Comparison of ENCODE assay signal across 2 cellular contexts in genomic region chr7:54477083-54477482, GRCh38.
TF ChIP-seq lines count a peak whose summit lies in the region.

No MANE protein-coding gene starts in this region.

TF ChIP-seq in SK-N-SH, 30 proteins besides CTCF, POLR2A, EP300 and RAD21 (continued from another document):
- TF ChIP-seq, protein P1, sequence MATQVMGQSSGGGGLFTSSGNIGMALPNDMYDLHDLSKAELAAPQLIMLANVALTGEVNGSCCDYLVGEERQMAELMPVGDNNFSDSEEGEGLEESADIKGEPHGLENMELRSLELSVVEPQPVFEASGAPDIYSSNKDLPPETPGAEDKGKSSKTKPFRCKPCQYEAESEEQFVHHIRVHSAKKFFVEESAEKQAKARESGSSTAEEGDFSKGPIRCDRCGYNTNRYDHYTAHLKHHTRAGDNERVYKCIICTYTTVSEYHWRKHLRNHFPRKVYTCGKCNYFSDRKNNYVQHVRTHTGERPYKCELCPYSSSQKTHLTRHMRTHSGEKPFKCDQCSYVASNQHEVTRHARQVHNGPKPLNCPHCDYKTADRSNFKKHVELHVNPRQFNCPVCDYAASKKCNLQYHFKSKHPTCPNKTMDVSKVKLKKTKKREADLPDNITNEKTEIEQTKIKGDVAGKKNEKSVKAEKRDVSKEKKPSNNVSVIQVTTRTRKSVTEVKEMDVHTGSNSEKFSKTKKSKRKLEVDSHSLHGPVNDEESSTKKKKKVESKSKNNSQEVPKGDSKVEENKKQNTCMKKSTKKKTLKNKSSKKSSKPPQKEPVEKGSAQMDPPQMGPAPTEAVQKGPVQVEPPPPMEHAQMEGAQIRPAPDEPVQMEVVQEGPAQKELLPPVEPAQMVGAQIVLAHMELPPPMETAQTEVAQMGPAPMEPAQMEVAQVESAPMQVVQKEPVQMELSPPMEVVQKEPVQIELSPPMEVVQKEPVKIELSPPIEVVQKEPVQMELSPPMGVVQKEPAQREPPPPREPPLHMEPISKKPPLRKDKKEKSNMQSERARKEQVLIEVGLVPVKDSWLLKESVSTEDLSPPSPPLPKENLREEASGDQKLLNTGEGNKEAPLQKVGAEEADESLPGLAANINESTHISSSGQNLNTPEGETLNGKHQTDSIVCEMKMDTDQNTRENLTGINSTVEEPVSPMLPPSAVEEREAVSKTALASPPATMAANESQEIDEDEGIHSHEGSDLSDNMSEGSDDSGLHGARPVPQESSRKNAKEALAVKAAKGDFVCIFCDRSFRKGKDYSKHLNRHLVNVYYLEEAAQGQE (IDR thresholded peaks at IDR 0.05; ENCODE audit: low read depth, low read length) = no peak
- TF ChIP-seq, protein P2, sequence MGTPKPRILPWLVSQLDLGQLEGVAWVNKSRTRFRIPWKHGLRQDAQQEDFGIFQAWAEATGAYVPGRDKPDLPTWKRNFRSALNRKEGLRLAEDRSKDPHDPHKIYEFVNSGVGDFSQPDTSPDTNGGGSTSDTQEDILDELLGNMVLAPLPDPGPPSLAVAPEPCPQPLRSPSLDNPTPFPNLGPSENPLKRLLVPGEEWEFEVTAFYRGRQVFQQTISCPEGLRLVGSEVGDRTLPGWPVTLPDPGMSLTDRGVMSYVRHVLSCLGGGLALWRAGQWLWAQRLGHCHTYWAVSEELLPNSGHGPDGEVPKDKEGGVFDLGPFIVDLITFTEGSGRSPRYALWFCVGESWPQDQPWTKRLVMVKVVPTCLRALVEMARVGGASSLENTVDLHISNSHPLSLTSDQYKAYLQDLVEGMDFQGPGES (IDR thresholded peaks at IDR 0.05; ENCODE audit: low read depth, low read length) = no peak
- no peak for TF ChIP-seq YY1 (IDR thresholded peaks at IDR 0.05; ENCODE audit: low read depth)

TF ChIP-seq in SK-N-SH treated with all-trans-retinoic acid at 6 μM for 48 hours, 23 proteins besides CTCF, POLR2A, EP300 and RAD21 (continued from another document):
- TF ChIP-seq SNAI2 (CRISPR knock-in tag; IDR thresholded peaks at IDR 0.05) (no peak), ARNTL (CRISPR knock-in tag; IDR thresholded peaks at IDR 0.05; ENCODE audit: borderline replicate concordance, low read depth) (no peak), ISL1 (CRISPR knock-in tag; IDR thresholded peaks at IDR 0.05) (no peak), RARB (CRISPR knock-in tag; IDR thresholded peaks at IDR 0.05) (no peak), BACH2 (CRISPR knock-in tag; IDR thresholded peaks at IDR 0.05; ENCODE audit: borderline replicate concordance) (no peak), ZNF565 (CRISPR knock-in tag; conservative IDR thresholded peaks at IDR 0.05; ENCODE audit: low read depth) (no peak), TOX (CRISPR knock-in tag; IDR thresholded peaks at IDR 0.05; ENCODE audit: borderline replicate concordance) (no peak), CSDC2 (CRISPR knock-in tag; IDR thresholded peaks at IDR 0.05) (no peak), TCF4 (CRISPR knock-in tag; IDR thresholded peaks at IDR 0.05; ENCODE audit: borderline replicate concordance) (no peak), ZC3H10 (CRISPR knock-in tag; IDR thresholded peaks at IDR 0.05) (no peak), ZNF8 (CRISPR knock-in tag; IDR thresholded peaks at IDR 0.05) (no peak), ZFP3 (CRISPR knock-in tag; IDR thresholded peaks at IDR 0.05) (no peak)
- TF ChIP-seq, protein P3, sequence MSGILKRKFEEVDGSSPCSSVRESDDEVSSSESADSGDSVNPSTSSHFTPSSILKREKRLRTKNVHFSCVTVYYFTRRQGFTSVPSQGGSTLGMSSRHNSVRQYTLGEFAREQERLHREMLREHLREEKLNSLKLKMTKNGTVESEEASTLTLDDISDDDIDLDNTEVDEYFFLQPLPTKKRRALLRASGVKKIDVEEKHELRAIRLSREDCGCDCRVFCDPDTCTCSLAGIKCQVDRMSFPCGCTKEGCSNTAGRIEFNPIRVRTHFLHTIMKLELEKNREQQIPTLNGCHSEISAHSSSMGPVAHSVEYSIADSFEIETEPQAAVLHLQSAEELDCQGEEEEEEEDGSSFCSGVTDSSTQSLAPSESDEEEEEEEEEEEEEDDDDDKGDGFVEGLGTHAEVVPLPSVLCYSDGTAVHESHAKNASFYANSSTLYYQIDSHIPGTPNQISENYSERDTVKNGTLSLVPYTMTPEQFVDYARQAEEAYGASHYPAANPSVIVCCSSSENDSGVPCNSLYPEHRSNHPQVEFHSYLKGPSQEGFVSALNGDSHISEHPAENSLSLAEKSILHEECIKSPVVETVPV (CRISPR knock-in tag; IDR thresholded peaks at IDR 0.05) = no peak
